In the genomic region with DNA sequence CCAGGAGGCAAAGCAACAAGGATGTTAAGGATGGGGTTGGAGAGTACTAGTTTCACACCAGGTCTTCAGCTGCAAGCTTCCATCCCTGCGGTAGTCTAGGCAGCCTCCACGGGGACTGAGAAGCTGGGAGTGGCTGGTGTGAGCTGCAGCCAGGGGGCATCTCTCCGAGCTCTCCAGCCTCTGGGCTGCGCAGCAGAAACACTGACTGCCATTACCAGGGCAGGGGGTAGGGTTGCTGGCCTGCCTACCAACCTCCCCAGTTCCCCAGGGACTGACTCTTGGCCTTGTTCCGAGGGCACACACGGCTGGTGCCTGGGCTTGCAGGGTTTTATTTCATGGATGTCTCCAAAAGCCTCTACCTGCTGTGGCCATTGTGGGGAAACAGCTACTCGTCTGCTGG, we compare ENCODE assay signal across 1 cellular context.
TF ChIP-seq lines count a peak whose summit lies in the region.

No MANE protein-coding gene starts in this region.

TF ChIP-seq in WTC11, 78 proteins besides CTCF, POLR2A, EP300 and RAD21 (continued from another document):
- TF ChIP-seq, protein P1, sequence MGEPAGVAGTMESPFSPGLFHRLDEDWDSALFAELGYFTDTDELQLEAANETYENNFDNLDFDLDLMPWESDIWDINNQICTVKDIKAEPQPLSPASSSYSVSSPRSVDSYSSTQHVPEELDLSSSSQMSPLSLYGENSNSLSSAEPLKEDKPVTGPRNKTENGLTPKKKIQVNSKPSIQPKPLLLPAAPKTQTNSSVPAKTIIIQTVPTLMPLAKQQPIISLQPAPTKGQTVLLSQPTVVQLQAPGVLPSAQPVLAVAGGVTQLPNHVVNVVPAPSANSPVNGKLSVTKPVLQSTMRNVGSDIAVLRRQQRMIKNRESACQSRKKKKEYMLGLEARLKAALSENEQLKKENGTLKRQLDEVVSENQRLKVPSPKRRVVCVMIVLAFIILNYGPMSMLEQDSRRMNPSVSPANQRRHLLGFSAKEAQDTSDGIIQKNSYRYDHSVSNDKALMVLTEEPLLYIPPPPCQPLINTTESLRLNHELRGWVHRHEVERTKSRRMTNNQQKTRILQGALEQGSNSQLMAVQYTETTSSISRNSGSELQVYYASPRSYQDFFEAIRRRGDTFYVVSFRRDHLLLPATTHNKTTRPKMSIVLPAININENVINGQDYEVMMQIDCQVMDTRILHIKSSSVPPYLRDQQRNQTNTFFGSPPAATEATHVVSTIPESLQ (CRISPR knock-in tag; IDR thresholded peaks at IDR 0.05): no peak
- TF ChIP-seq ELF4 (CRISPR knock-in tag; IDR thresholded peaks at IDR 0.05; ENCODE audit: low read depth): no peak
- TF ChIP-seq NFATC4 (CRISPR knock-in tag; IDR thresholded peaks at IDR 0.05): no peak
- TF ChIP-seq, protein P2, sequence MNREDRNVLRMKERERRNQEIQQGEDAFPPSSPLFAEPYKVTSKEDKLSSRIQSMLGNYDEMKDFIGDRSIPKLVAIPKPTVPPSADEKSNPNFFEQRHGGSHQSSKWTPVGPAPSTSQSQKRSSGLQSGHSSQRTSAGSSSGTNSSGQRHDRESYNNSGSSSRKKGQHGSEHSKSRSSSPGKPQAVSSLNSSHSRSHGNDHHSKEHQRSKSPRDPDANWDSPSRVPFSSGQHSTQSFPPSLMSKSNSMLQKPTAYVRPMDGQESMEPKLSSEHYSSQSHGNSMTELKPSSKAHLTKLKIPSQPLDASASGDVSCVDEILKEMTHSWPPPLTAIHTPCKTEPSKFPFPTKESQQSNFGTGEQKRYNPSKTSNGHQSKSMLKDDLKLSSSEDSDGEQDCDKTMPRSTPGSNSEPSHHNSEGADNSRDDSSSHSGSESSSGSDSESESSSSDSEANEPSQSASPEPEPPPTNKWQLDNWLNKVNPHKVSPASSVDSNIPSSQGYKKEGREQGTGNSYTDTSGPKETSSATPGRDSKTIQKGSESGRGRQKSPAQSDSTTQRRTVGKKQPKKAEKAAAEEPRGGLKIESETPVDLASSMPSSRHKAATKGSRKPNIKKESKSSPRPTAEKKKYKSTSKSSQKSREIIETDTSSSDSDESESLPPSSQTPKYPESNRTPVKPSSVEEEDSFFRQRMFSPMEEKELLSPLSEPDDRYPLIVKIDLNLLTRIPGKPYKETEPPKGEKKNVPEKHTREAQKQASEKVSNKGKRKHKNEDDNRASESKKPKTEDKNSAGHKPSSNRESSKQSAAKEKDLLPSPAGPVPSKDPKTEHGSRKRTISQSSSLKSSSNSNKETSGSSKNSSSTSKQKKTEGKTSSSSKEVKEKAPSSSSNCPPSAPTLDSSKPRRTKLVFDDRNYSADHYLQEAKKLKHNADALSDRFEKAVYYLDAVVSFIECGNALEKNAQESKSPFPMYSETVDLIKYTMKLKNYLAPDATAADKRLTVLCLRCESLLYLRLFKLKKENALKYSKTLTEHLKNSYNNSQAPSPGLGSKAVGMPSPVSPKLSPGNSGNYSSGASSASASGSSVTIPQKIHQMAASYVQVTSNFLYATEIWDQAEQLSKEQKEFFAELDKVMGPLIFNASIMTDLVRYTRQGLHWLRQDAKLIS (CRISPR knock-in tag; IDR thresholded peaks at IDR 0.05; ENCODE audit: borderline replicate concordance): no peak
- TF ChIP-seq, protein P3, sequence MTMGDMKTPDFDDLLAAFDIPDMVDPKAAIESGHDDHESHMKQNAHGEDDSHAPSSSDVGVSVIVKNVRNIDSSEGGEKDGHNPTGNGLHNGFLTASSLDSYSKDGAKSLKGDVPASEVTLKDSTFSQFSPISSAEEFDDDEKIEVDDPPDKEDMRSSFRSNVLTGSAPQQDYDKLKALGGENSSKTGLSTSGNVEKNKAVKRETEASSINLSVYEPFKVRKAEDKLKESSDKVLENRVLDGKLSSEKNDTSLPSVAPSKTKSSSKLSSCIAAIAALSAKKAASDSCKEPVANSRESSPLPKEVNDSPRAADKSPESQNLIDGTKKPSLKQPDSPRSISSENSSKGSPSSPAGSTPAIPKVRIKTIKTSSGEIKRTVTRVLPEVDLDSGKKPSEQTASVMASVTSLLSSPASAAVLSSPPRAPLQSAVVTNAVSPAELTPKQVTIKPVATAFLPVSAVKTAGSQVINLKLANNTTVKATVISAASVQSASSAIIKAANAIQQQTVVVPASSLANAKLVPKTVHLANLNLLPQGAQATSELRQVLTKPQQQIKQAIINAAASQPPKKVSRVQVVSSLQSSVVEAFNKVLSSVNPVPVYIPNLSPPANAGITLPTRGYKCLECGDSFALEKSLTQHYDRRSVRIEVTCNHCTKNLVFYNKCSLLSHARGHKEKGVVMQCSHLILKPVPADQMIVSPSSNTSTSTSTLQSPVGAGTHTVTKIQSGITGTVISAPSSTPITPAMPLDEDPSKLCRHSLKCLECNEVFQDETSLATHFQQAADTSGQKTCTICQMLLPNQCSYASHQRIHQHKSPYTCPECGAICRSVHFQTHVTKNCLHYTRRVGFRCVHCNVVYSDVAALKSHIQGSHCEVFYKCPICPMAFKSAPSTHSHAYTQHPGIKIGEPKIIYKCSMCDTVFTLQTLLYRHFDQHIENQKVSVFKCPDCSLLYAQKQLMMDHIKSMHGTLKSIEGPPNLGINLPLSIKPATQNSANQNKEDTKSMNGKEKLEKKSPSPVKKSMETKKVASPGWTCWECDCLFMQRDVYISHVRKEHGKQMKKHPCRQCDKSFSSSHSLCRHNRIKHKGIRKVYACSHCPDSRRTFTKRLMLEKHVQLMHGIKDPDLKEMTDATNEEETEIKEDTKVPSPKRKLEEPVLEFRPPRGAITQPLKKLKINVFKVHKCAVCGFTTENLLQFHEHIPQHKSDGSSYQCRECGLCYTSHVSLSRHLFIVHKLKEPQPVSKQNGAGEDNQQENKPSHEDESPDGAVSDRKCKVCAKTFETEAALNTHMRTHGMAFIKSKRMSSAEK (CRISPR knock-in tag; IDR thresholded peaks at IDR 0.05; ENCODE audit: borderline replicate concordance): no peak
- no peak for TF ChIP-seq ZBTB21 (CRISPR knock-in tag; IDR thresholded peaks at IDR 0.05; ENCODE audit: borderline replicate concordance)
- TF ChIP-seq NFE2L1 (CRISPR knock-in tag; IDR thresholded peaks at IDR 0.05): no peak
- TF ChIP-seq TEAD1 (CRISPR knock-in tag; IDR thresholded peaks at IDR 0.05): no peak
- TF ChIP-seq RELA (CRISPR knock-in tag; IDR thresholded peaks at IDR 0.05; ENCODE audit: borderline replicate concordance): no peak
- TF ChIP-seq ZNF317 (CRISPR knock-in tag; IDR thresholded peaks at IDR 0.05; ENCODE audit: borderline replicate concordance, low read depth): no peak
- TF ChIP-seq KAT7 (CRISPR knock-in tag; IDR thresholded peaks at IDR 0.05; ENCODE audit: borderline replicate concordance): no peak
TF ChIP-seq in WTC11: peak in this region for 0.
